ENCODE assay signal across 8 cellular contexts in genomic region chr9:113011911-113012381, GRCh38. TPM values are rescaled to one million over a fixed set of nuclear protein-coding genes. Genes with fewer than 3 reads are reported as not detected.
DNase-seq lines count a peak whose midpoint lies in the region; TF ChIP-seq lines count a peak whose summit lies in the region.

ZNF883 (minus strand) TSS chr9:113012192.

- no peaks in the 10 kb centered on the region for H3K9me3 ChIP-seq in CD8-positive, alpha-beta memory T cell (ENCODE audit: low read length)

- CTCF ChIA-PET in CD8-positive, alpha-beta memory T cell (lab: Charles Lee): no interaction called here

- no peaks in the 10 kb centered on the region for H3K27me3 ChIP-seq in CD8-positive, alpha-beta memory T cell (ENCODE audit: insufficient read depth, low read length, poor library complexity, severe bottlenecking)

- DNase-seq in CD8-positive, alpha-beta memory T cell: peak in 3 of 5 donors; percentile 25 to 50 (median 44)
- DNase-seq in NCI-H1694 treated with DMSO at 0.1 percent for 48 hours (lab: John Stamatoyannopoulos, UW): peak; percentile 70
- peak; percentile 25 to 37 for DNase-seq in activated T-cell treated with anti-CD3 and anti-CD28 coated beads, Interleukin-2, amount 50 U/mL, for 48 hours
- DNase-seq in fibroblast of the aortic adventitia (ENCODE audit: low read depth): peak; percentile 49
- peak; percentile 75 for DNase-seq in superior temporal gyrus (ENCODE audit: extremely low spot score)
- no peak for DNase-seq in HUDEP-2 (lab: John Stamatoyannopoulos, UW; ENCODE audit: unreplicated experiment in 76 of 76)
- DNase-seq in GM20000 (ENCODE audit: low spot score): no peak

- H3K4me1 Mint-ChIP-seq in CD8-positive, alpha-beta memory T cell: peaks cover 4 to 10% (median 7%) of the 10 kb centered on the region in 3 donors
- peaks cover 4% of the 10 kb centered on the region for H3K4me1 Mint-ChIP-seq in nephron

- H3K36me3 ChIP-seq in CD8-positive, alpha-beta memory T cell (ENCODE audit: insufficient read depth, low read length): no peaks in the 10 kb centered on the region

- H3K27me3 Mint-ChIP-seq in CD8-positive, alpha-beta memory T cell: peaks cover 12 to 35% of the 10 kb centered on the region in 2 donors
- H3K27me3 Mint-ChIP-seq in nephron (ENCODE audit: low read depth): peaks cover under 1% of the 10 kb centered on the region

- peak within 1 kb of the TSS; percentile 14 for H3K4me3 ChIP-seq in CD8-positive, alpha-beta memory T cell (ENCODE audit: low read length)
- H3K4me3 ChIP-seq in fibroblast of the aortic adventitia (ENCODE audit: low read depth, low read length): peak within 1 kb of the TSS; percentile 45

- TF ChIP-seq CTCF in fibroblast of the aortic adventitia (IDR thresholded peaks at IDR 0.05; ENCODE audit: insufficient read depth, low read length): no peak
- TF ChIP-seq CTCF in nephron (IDR thresholded peaks at IDR 0.05; ENCODE audit: unreplicated experiment in 3 of 3): no peak
- no peak for TF ChIP-seq CTCF in GM20000 (IDR thresholded peaks at IDR 0.05; ENCODE audit: extremely low read depth, missing control alignments)

- peak within 1 kb of the TSS in 3 of 8 donors; percentile 15 to 81 (median 42) for H3K27ac Mint-ChIP-seq in CD8-positive, alpha-beta memory T cell
- H3K27ac Mint-ChIP-seq in nephron: peak within 1 kb of the TSS in 1 of 3 experiments; percentile 13

- H3K4me1 ChIP-seq in CD8-positive, alpha-beta memory T cell (ENCODE audit: insufficient read depth, low read length): no peaks in the 10 kb centered on the region

- POLR2A ChIA-PET in CD8-positive, alpha-beta memory T cell (lab: Charles Lee): no interaction called here

- peaks cover 38 to 68% (median 52%) of the 10 kb centered on the region in 5 donors for H3K9me3 Mint-ChIP-seq in CD8-positive, alpha-beta memory T cell
- H3K9me3 Mint-ChIP-seq in nephron: peaks cover 54% of the 10 kb centered on the region

- H3K36me3 Mint-ChIP-seq in CD8-positive, alpha-beta memory T cell: peaks cover 2 to 25% (median 3%) of the 10 kb centered on the region in 3 donors
- peaks cover 37% of the 10 kb centered on the region for H3K36me3 Mint-ChIP-seq in nephron (ENCODE audit: low read depth)

- H3K4me3 Mint-ChIP-seq in CD8-positive, alpha-beta memory T cell: peak within 1 kb of the TSS; percentile 52 to 90 (median 79)
- H3K4me3 Mint-ChIP-seq in nephron: peak within 1 kb of the TSS; percentile 88 to 93 (median 92)

- no peak within 1 kb of the TSS for H3K27ac ChIP-seq in CD8-positive, alpha-beta memory T cell (ENCODE audit: low read depth, low read length)

RNA-seq across cellular contexts. Expression of gene ZNF883, which starts in this region (rescaled TPM):
- total RNA-seq in CD8-positive, alpha-beta memory T cell: 1 to 10 TPM in 1 of 2 experiments, under 1 TPM in 1; 0.95 to 1.2 TPM
- 0.97 TPM for polyA plus RNA-seq in CD8-positive, alpha-beta memory T cell
- total RNA-seq in fibroblast of the aortic adventitia (ENCODE audit: low replicate concordance): 4.3 and 4.4 TPM in 2 replicates

Comparison
In these comparisons a context has a peak if more than half of its experiments do, and no peak if none do; other contexts are left out.
1. DNase-seq: peak in CD8-positive, alpha-beta memory T cell (3 of 5), NCI-H1694 treated with DMSO at 0.1 percent for 48 hours (single experiment), activated T-cell treated with anti-CD3 and anti-CD28 coated beads, Interleukin-2, amount 50 U/mL, for 48 hours (2 of 2), fibroblast of the aortic adventitia (single experiment) and superior temporal gyrus (single experiment); none in HUDEP-2 (0 of 76) and GM20000 (single experiment).